ENCODE assay signal across 6 cellular contexts in genomic region chr11:47233989-47234668, GRCh38. TPM values are rescaled to one million over a fixed set of nuclear protein-coding genes. Genes with fewer than 3 reads are reported as not detected.
DNase-seq lines count a peak whose midpoint lies in the region; ATAC-seq lines count a peak whose summit lies in the region.

No MANE protein-coding gene starts in this region.

- no peaks in the 10 kb centered on the region for H3K9me3 Mint-ChIP-seq in natural killer cell treated with Interleukin-12 subunit alpha and Interleukin-12 subunit beta and Interleukin-15 and Interleukin-18, amount 100 ng/mL, for 72 hours

- intact Hi-C loops in right cardiac atrium (cut with DNase I) = no loop called here

- no peaks in the 10 kb centered on the region for H3K9me3 ChIP-seq in right cardiac atrium (ENCODE audit: control insufficient read depth, low read length)

- H3K36me3 Mint-ChIP-seq in natural killer cell treated with Interleukin-12 subunit alpha and Interleukin-12 subunit beta and Interleukin-15 and Interleukin-18, amount 100 ng/mL, for 72 hours = peaks cover 7% of the 10 kb centered on the region

- H3K4me3 Mint-ChIP-seq in natural killer cell treated with Interleukin-12 subunit alpha and Interleukin-12 subunit beta and Interleukin-15 and Interleukin-18, amount 100 ng/mL, for 72 hours = no peak overlapping the region

- peak; percentile 71 for DNase-seq in GM04504 (ENCODE audit: low read depth)
- DNase-seq in SK-MEL-5 (ENCODE audit: low read depth, low spot score) = peak; percentile 61
- DNase-seq in right cardiac atrium = peak in 2 of 3 donors; percentile 40 to 78
- no peak for DNase-seq in natural killer cell treated with Interleukin-12 subunit alpha and Interleukin-12 subunit beta and Interleukin-15 and Interleukin-18, amount 100 ng/mL, for 72 hours (ENCODE audit: low spot score)

- no peak overlapping the region for H3K4me3 ChIP-seq in right cardiac atrium (ENCODE audit: low read length)

- H3K27ac ChIP-seq in right cardiac atrium (ENCODE audit: low read length) = no peak overlapping the region

- H3K27me3 Mint-ChIP-seq in natural killer cell treated with Interleukin-12 subunit alpha and Interleukin-12 subunit beta and Interleukin-15 and Interleukin-18, amount 100 ng/mL, for 72 hours = no peaks in the 10 kb centered on the region

- H3K27ac Mint-ChIP-seq in natural killer cell treated with Interleukin-12 subunit alpha and Interleukin-12 subunit beta and Interleukin-15 and Interleukin-18, amount 100 ng/mL, for 72 hours = peak overlapping the region in 1 of 2 donors; percentile 33

- 54% methylated on average over 11 of the region's 11 CpGs for WGBS in right cardiac atrium

- H3K4me1 Mint-ChIP-seq in natural killer cell treated with Interleukin-12 subunit alpha and Interleukin-12 subunit beta and Interleukin-15 and Interleukin-18, amount 100 ng/mL, for 72 hours (ENCODE audit: low read depth in 2 of 2) = peaks cover 14 to 16% of the 10 kb centered on the region in 2 donors

- H3K4me1 ChIP-seq in right cardiac atrium (ENCODE audit: control insufficient read depth, insufficient read depth, low read length) = no peaks in the 10 kb centered on the region

- ATAC-seq in right cardiac atrium (peak; percentile 67 to 76), HG03175 (IDR thresholded peaks at IDR 0.05; ENCODE audit: unreplicated experiment) (no peak), HG03439 (IDR thresholded peaks at IDR 0.05; ENCODE audit: unreplicated experiment) (no peak)
- ATAC-seq in natural killer cell treated with Interleukin-12 subunit alpha and Interleukin-12 subunit beta and Interleukin-15 and Interleukin-18, amount 100 ng/mL, for 72 hours = no peak

- no peaks in the 10 kb centered on the region for H3K27me3 ChIP-seq in right cardiac atrium (ENCODE audit: control insufficient read depth, insufficient read depth)

- in situ Hi-C loops in SK-MEL-5 (cut with HindIII; ENCODE audit: low pct_unique_long_range_greater_than_20kb, low sequenced_read_pairs) = no loop called here

RNA-seq across cellular contexts. Expression of gene ACP2, which starts 14.5 kb away (rescaled TPM):
- 38.8 and 44.8 TPM in 2 replicates for total RNA-seq in SK-MEL-5 (2014; rRNA removed; shearing (Covaris generic))
- polyA plus RNA-seq in SK-MEL-5 (2015; cell fraction: cytosol; rRNA removed) = 87.9 and 106 TPM in 2 replicates
- 54.4 and 54.6 TPM in 2 replicates for polyA plus RNA-seq in SK-MEL-5 (2015; cell fraction: nucleus; rRNA removed)
- 10 to 100 TPM; 21.7 to 25.9 (median 25.5) TPM for total RNA-seq in right cardiac atrium
- 24.7 TPM for polyA plus RNA-seq in right cardiac atrium
- total RNA-seq in natural killer cell treated with Interleukin-12 subunit alpha and Interleukin-12 subunit beta and Interleukin-15 and Interleukin-18, amount 100 ng/mL, for 72 hours = 10 to 100 TPM; 27.3 to 33.3 TPM

RNA-seq across cellular contexts. Expression of gene DDB2, which starts 19.4 kb away (rescaled TPM):
- 56.7 and 62.4 TPM in 2 replicates for total RNA-seq in SK-MEL-5 (2014; rRNA removed; shearing (Covaris generic))
- 51.3 and 52.7 TPM in 2 replicates for polyA plus RNA-seq in SK-MEL-5 (2015; cell fraction: cytosol; rRNA removed)
- polyA plus RNA-seq in SK-MEL-5 (2015; cell fraction: nucleus; rRNA removed) = 228 and 248 TPM in 2 replicates
- 10 to 100 TPM in 3 of 4 donors, 1 to 10 TPM in 1; 9.2 to 12.4 (median 11.8) TPM for total RNA-seq in right cardiac atrium
- polyA plus RNA-seq in right cardiac atrium = 10.5 TPM
- 10 to 100 TPM; 47.9 to 71.7 TPM for total RNA-seq in natural killer cell treated with Interleukin-12 subunit alpha and Interleukin-12 subunit beta and Interleukin-15 and Interleukin-18, amount 100 ng/mL, for 72 hours

RNA-seq across cellular contexts. Expression of gene NR1H3, which starts 23.7 kb away (rescaled TPM):
- total RNA-seq in SK-MEL-5 (2014; rRNA removed; shearing (Covaris generic)) = 6.7 and 7.4 TPM in 2 replicates
- polyA plus RNA-seq in SK-MEL-5 (2015; cell fraction: cytosol; rRNA removed) = 5.6 and 6.5 TPM in 2 replicates
- 23.9 and 42.9 TPM in 2 replicates for polyA plus RNA-seq in SK-MEL-5 (2015; cell fraction: nucleus; rRNA removed)
- total RNA-seq in right cardiac atrium = 10 to 100 TPM; 22.9 to 42.2 (median 34.2) TPM
- polyA plus RNA-seq in right cardiac atrium = 29.5 TPM
- total RNA-seq in natural killer cell treated with Interleukin-12 subunit alpha and Interleukin-12 subunit beta and Interleukin-15 and Interleukin-18, amount 100 ng/mL, for 72 hours = 1 to 10 TPM; 6.3 to 8.9 TPM

RNA-seq across cellular contexts. Expression of gene MADD, which starts 35.8 kb away (rescaled TPM):
- total RNA-seq in SK-MEL-5 (2014; rRNA removed; shearing (Covaris generic)) = 15.7 and 16.2 TPM in 2 replicates
- 35.5 and 48.7 TPM in 2 replicates for polyA plus RNA-seq in SK-MEL-5 (2015; cell fraction: cytosol; rRNA removed)
- polyA plus RNA-seq in SK-MEL-5 (2015; cell fraction: nucleus; rRNA removed) = 98.9 and 146 TPM in 2 replicates
- total RNA-seq in right cardiac atrium = 10 to 100 TPM; 42.2 to 73.7 (median 54.7) TPM
- 27.9 TPM for polyA plus RNA-seq in right cardiac atrium
- total RNA-seq in natural killer cell treated with Interleukin-12 subunit alpha and Interleukin-12 subunit beta and Interleukin-15 and Interleukin-18, amount 100 ng/mL, for 72 hours = 100 to 1,000 TPM in 1 of 2 donors, 10 to 100 TPM in 1; 94.1 to 120 TPM

RNA-seq across cellular contexts. Expression of gene PACSIN3, which starts 47.9 kb away (rescaled TPM):
- 33.7 and 36.3 TPM in 2 replicates for total RNA-seq in SK-MEL-5 (2014; rRNA removed; shearing (Covaris generic))
- polyA plus RNA-seq in SK-MEL-5 (2015; cell fraction: cytosol; rRNA removed) = 36.3 and 38.0 TPM in 2 replicates
- polyA plus RNA-seq in SK-MEL-5 (2015; cell fraction: nucleus; rRNA removed) = 39.0 and 43.5 TPM in 2 replicates
- total RNA-seq in right cardiac atrium = 100 to 1,000 TPM; 110 to 156 (median 123) TPM
- 137 TPM for polyA plus RNA-seq in right cardiac atrium
- 1 to 10 TPM; 1.1 to 4.0 TPM for total RNA-seq in natural killer cell treated with Interleukin-12 subunit alpha and Interleukin-12 subunit beta and Interleukin-15 and Interleukin-18, amount 100 ng/mL, for 72 hours

Comparison
In these comparisons a context has a peak if more than half of its experiments do, and no peak if none do; other contexts are left out.
1. ATAC-seq: peak in right cardiac atrium (2 of 2); none in natural killer cell treated with Interleukin-12 subunit alpha and Interleukin-12 subunit beta and Interleukin-15 and Interleukin-18, amount 100 ng/mL, for 72 hours (0 of 2), HG03175 (single experiment) and HG03439 (single experiment).